In genomic region chr2:152730591-152731333, GRCh38 we compare ENCODE assay signal across 8 cellular contexts.
DNase-seq lines count a peak whose midpoint lies in the region; ATAC-seq and TF ChIP-seq lines count a peak whose summit lies in the region.

No MANE protein-coding gene starts in this region.

- H3K4me3 ChIP-seq in SU-DHL-6 (ENCODE audit: insufficient read depth, low read length, poor library complexity, severe bottlenecking) (no peak overlapping the region), fibroblast of pulmonary artery (replicated peaks; ENCODE audit: low read depth, low read length) (no peak overlapping the region)

- H3K36me3 ChIP-seq in SU-DHL-6 (ENCODE audit: low read length) = peaks cover 21% of the 10 kb centered on the region

- peaks cover 6% of the 10 kb centered on the region; the same call in 1 of the 2 replicates for H4K20me1 ChIP-seq in SU-DHL-6 (ENCODE audit: low read depth, low read length)

- peak overlapping the region; percentile 54; the same call in 1 of the 2 replicates for H3K27ac ChIP-seq in SU-DHL-6 (ENCODE audit: low read depth, low read length)

- peak overlapping the region; percentile 38 for H3K4me2 ChIP-seq in SU-DHL-6 (ENCODE audit: low read depth, low read length, poor library complexity, severe bottlenecking)

- peaks cover 5% of the 10 kb centered on the region; the same call in 1 of the 2 replicates for H3F3A ChIP-seq in SU-DHL-6 (ENCODE audit: insufficient read depth)

- TF ChIP-seq CTCF in SU-DHL-6 (IDR thresholded peaks at IDR 0.05; ENCODE audit: insufficient read depth, low read length, poor library complexity, severe bottlenecking) (no peak), fibroblast of pulmonary artery (IDR thresholded peaks at IDR 0.05; ENCODE audit: low read length, missing control alignments) (no peak)

- no peak for DNase-seq in activated CD4-positive, CD25-positive, alpha-beta regulatory T cell treated with anti-CD3 and anti-CD28 coated beads, Interleukin-2, amount 50 U/mL, for 72 hours
- peak; percentile 38 for DNase-seq in fibroblast of pulmonary artery (ENCODE audit: low read depth)
- DNase-seq in RPMI8226 = no peak
- DNase-seq in DMS53 (lab: John Stamatoyannopoulos, UW) = no peak
- DNase-seq in DMS79 treated with DMSO at 0.1 percent for 48 hours (lab: John Stamatoyannopoulos, UW) = no peak

- H3K27me3 ChIP-seq in SU-DHL-6 (ENCODE audit: low read length) = no peaks in the 10 kb centered on the region

- peak; percentile 75 to 76 for ATAC-seq in activated CD4-positive, CD25-positive, alpha-beta regulatory T cell treated with anti-CD3 and anti-CD28 coated beads, Interleukin-2, amount 50 U/mL, for 24 hours
- peak; percentile 96 for ATAC-seq in HG03060 (IDR thresholded peaks at IDR 0.05; ENCODE audit: low read depth, unreplicated experiment)

- H3K9ac ChIP-seq in SU-DHL-6 (ENCODE audit: low read length) = no peak overlapping the region

- no peaks in the 10 kb centered on the region for H3K9me3 ChIP-seq in SU-DHL-6 (ENCODE audit: insufficient read depth, low read length)

- H3K9me2 ChIP-seq in SU-DHL-6 (replicated peaks; ENCODE audit: insufficient read depth, low read length) = no peaks in the 10 kb centered on the region

- H2AFZ ChIP-seq in SU-DHL-6 (ENCODE audit: low read depth, low read length, severe bottlenecking) = no peak overlapping the region

- peaks cover 60% of the 10 kb centered on the region for H3K79me2 ChIP-seq in SU-DHL-6 (ENCODE audit: insufficient read depth, low read length)
